In the genomic region with DNA sequence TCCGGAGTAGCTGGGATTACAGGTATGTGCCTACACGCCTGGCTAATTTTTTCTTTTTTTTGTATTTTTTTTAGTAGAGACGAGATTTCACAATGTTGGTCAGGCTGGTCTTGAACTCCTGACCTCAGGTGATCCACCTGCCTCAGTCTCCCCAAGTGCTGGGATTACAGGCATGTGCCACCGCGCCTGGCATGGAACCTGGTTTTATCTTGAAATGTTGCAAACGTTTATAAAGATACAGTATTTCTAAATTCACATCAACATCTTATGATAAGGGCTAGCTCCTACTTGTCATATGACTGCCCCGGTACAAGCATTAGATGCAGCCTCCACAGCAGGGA, we compare ENCODE assay signal across 9 cellular contexts. TPM values are rescaled to one million over a fixed set of nuclear protein-coding genes. Genes with fewer than 3 reads are reported as not detected.
DNase-seq lines count a peak whose midpoint lies in the region; ATAC-seq, FAIRE-seq and TF ChIP-seq lines count a peak whose summit lies in the region.
"Had no signal": no experiment of that assay in that cellular context is flagged by ENCODE, and none has a peak within 500 bp of the region (broad histone marks: within the 10 kb centered on the region; RNA-seq: fewer than 3 reads in every experiment).

No MANE protein-coding gene starts in this region.

- no peak for FAIRE-seq in A549 (lab: Jason Lieb, UNC)

- H3K4me3 ChIP-seq in A549, result peak overlapping the region; percentile 78
- peak overlapping the region; percentile 85 to 96 (median 87) for H3K4me3 ChIP-seq in mammary epithelial cell (replicated peaks in 1 of 3; ENCODE audit: insufficient read depth in 1 of 3, low read depth in 2 of 3, low read length in 3 of 3)
- H3K4me3 ChIP-seq in muscle layer of colon (ENCODE audit: low read depth in 1 of 2, low read length in 2 of 2), result peak overlapping the region in 1 of 2 donors; percentile 98

- no peak for TF ChIP-seq POLR2A in A549 (IDR thresholded peaks at IDR 0.05; ENCODE audit: low read length)

- peak overlapping the region; percentile 91 for H2AFZ ChIP-seq in mammary epithelial cell (ENCODE audit: low read depth, low read length)

- ATAC-seq in A549 (0 out of 6 replicates have a peak, but pooled peaks of 1 of the 2 experiments have one; percentile 8), HG03025 (IDR thresholded peaks at IDR 0.05; ENCODE audit: low FRiP score, unreplicated experiment) (no peak), HG03520 (IDR thresholded peaks at IDR 0.05; ENCODE audit: unreplicated experiment) (no peak)

- peaks cover 36% of the 10 kb centered on the region for H3K79me2 ChIP-seq in mammary epithelial cell (ENCODE audit: insufficient read depth, low read length)

- WGBS in A549 (ENCODE audit: missing lambda C conversion rate), result 25% methylated on average over 7 of the region's 7 CpGs
- WGBS in mammary epithelial cell (ENCODE audit: low coverage, missing lambda C conversion rate), result 18% methylated on average over 7 of the region's 7 CpGs

- TF ChIP-seq CTCF in A549 (IDR thresholded peaks at IDR 0.05) (no peak), mammary epithelial cell (conservative IDR thresholded peaks at IDR 0.05 in 1 of 2, IDR thresholded peaks at IDR 0.05 in 1 of 2; ENCODE audit: extremely low read depth in 1 of 2, insufficient read depth in 1 of 2, low read depth in 1 of 2, low read length in 2 of 2) (no peak), GM13977 (IDR thresholded peaks at IDR 0.05; ENCODE audit: extremely low read depth, insufficient read depth, missing control alignments) (no peak)

- DNase-seq in A549 (ENCODE audit: low read depth in 1 of 2, low spot score in 1 of 2), result no peak
- peak; percentile 34 for DNase-seq in HPDE6-E6E7 (ENCODE audit: extremely low spot score)
- no peak for DNase-seq in mammary epithelial cell
- no peak for DNase-seq in GM13977 (ENCODE audit: low spot score)
- DNase-seq in GM03348 (ENCODE audit: low spot score), result no peak
- DNase-seq: NCI-H446 treated with DMSO at 0.1 percent for 48 hours had no signal

- H3K4me1 ChIP-seq in A549, result peaks cover 21% of the 10 kb centered on the region; the same call in 2 of the 3 replicates
- peaks cover 15% of the 10 kb centered on the region for H3K4me1 ChIP-seq in mammary epithelial cell (ENCODE audit: insufficient read depth, low read length)
- peaks cover 25% of the 10 kb centered on the region for H3K4me1 ChIP-seq in muscle layer of colon (ENCODE audit: insufficient read depth, low read length)

- H3K4me2 ChIP-seq in A549, result peak overlapping the region; percentile 80
- peak overlapping the region; percentile 96 for H3K4me2 ChIP-seq in mammary epithelial cell (ENCODE audit: insufficient read depth, low read depth, low read length)

- H3K9ac ChIP-seq in mammary epithelial cell (ENCODE audit: insufficient read depth, low read length) (peak overlapping the region; percentile 95), muscle layer of colon (ENCODE audit: low read length) (peak overlapping the region; percentile 83)

- no peak for TF ChIP-seq RAD21 in A549 (conservative IDR thresholded peaks at IDR 0.05 in 1 of 2, IDR thresholded peaks at IDR 0.05 in 1 of 2)

- H3K9me3 ChIP-seq in A549 (no peaks in the 10 kb centered on the region), mammary epithelial cell (replicated peaks; ENCODE audit: insufficient read depth, low read length) (no peaks in the 10 kb centered on the region), muscle layer of colon (ENCODE audit: low read length) (no peaks in the 10 kb centered on the region)

- CTCF ChIA-PET in A549 (lab: Yijun Ruan, JAX), result interaction anchor here (0.6 to 9.5 kb wide), 4 partner anchors 10 to 1917 kb away, joined by 3 to 71 read pairs (median 5); a partner anchor contains a TSS
- CTCF ChIA-PET in mammary epithelial cell (lab: Charles Lee; ENCODE audit: low non-redundant PET), result no interaction called here

- dilution Hi-C loops in mammary epithelial cell (cut with HindIII; ENCODE audit: low sequenced_read_pairs), result no loop called here

- peak overlapping the region; percentile 92 to 96 for H3K27ac ChIP-seq in A549
- peak overlapping the region; percentile 87 for H3K27ac ChIP-seq in mammary epithelial cell (ENCODE audit: insufficient read depth, low read depth, low read length)
- peak overlapping the region; percentile 97 for H3K27ac ChIP-seq in muscle layer of colon (ENCODE audit: low read depth, low read length)

- in situ Hi-C loops in mammary epithelial cell (cut with MboI; ENCODE audit: low sequenced_read_pairs in 2 of 2) (no loop called here), GM13977 (cut with MboI; ENCODE audit: low pct_unique_long_range_greater_than_20kb, low sequenced_read_pairs, unreplicated experiment) (no loop called here)

- H4K20me1 ChIP-seq in mammary epithelial cell (ENCODE audit: insufficient read depth, low read length), result no peaks in the 10 kb centered on the region

- TF ChIP-seq EP300 in A549 (IDR thresholded peaks at IDR 0.05), result no peak

- POLR2A ChIA-PET in A549 (lab: Yijun Ruan, JAX), result interaction anchor here (1.1 to 3.1 kb wide), 5 partner anchors 10 to 200 kb away, joined by 3 to 18 read pairs (median 4); a partner anchor contains a TSS

- H3K36me3 ChIP-seq in mammary epithelial cell (ENCODE audit: insufficient read depth, low read length) (peaks cover 5% of the 10 kb centered on the region), muscle layer of colon (ENCODE audit: insufficient read depth, low read length) (no peaks in the 10 kb centered on the region)

- BruUV-seq in mammary epithelial cell (replicated peaks; lab: Mats Ljungman, UMichigan), result no TSS peak

- intact Hi-C loops in mammary epithelial cell (cut with micrococcal nuclease), result no loop called here

- no peaks in the 10 kb centered on the region for H3K27me3 ChIP-seq in mammary epithelial cell (ENCODE audit: insufficient read depth, low read length)
- H3K27me3 ChIP-seq in muscle layer of colon (ENCODE audit: control insufficient read depth in 1 of 2, insufficient read depth in 2 of 2, low read length in 2 of 2), result no peaks in the 10 kb centered on the region

TF ChIP-seq in A549, 52 proteins besides CTCF, POLR2A, EP300 and RAD21:
- no peak for TF ChIP-seq TP53 (CRISPR knock-in tag; IDR thresholded peaks at IDR 0.05)
- no peak for TF ChIP-seq HOXB13 (CRISPR knock-in tag; IDR thresholded peaks at IDR 0.05; ENCODE audit: low read depth)
- TF ChIP-seq, protein P1, sequence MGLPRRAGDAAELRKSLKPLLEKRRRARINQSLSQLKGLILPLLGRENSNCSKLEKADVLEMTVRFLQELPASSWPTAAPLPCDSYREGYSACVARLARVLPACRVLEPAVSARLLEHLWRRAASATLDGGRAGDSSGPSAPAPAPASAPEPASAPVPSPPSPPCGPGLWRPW (IDR thresholded peaks at IDR 0.05), result no peak
- TF ChIP-seq CBX8 (IDR thresholded peaks at IDR 0.05), result no peak
- TF ChIP-seq JUNB (IDR thresholded peaks at IDR 0.05), result no peak
- no peak for TF ChIP-seq CBX2 (IDR thresholded peaks at IDR 0.05; ENCODE audit: borderline replicate concordance, low read depth)
- TF ChIP-seq PHF8 (IDR thresholded peaks at IDR 0.05; ENCODE audit: borderline replicate concordance, low read depth), result no peak
- TF ChIP-seq MAFK (IDR thresholded peaks at IDR 0.05; ENCODE audit: partially characterized antibody), result no peak
- TF ChIP-seq, protein P2, sequence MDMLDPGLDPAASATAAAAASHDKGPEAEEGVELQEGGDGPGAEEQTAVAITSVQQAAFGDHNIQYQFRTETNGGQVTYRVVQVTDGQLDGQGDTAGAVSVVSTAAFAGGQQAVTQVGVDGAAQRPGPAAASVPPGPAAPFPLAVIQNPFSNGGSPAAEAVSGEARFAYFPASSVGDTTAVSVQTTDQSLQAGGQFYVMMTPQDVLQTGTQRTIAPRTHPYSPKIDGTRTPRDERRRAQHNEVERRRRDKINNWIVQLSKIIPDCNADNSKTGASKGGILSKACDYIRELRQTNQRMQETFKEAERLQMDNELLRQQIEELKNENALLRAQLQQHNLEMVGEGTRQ (IDR thresholded peaks at IDR 0.05), result no peak
TF ChIP-seq in A549: peak in this region for 0.

RNA-seq across cellular contexts. Expression of a gene that starts 1.5 kb away (rescaled TPM):
- 290 and 297 TPM in 2 replicates for polyA plus RNA-seq in A549 (2011; rRNA removed)
- 112 and 121 TPM in 2 replicates for polyA plus RNA-seq in A549 (2012; cell fraction: cytosol; rRNA removed)
- polyA plus RNA-seq in A549 (2012; cell fraction: nucleus; rRNA removed), result 118 and 185 TPM in 2 replicates
- 178 to 184 TPM (median 183 TPM) in 3 replicates for polyA plus RNA-seq in A549 (2017; fragmentation: RNase III; extraction: RNeasy Plus Mini Kit Qiagen cat#74134 plus additional on column Dnase treatment)
- 182 and 221 TPM in 2 replicates for polyA minus RNA-seq in A549 (2011; rRNA and poly(A)+ RNA removed)
- 100 to 1,000 TPM; 123 to 203 TPM for total RNA-seq in mammary epithelial cell
- 134 TPM for polyA plus RNA-seq in mammary epithelial cell
- polyA minus RNA-seq in mammary epithelial cell, result 98.4 TPM

RNA-seq across cellular contexts. Expression of a gene that starts 9.9 kb away (rescaled TPM):
- polyA plus RNA-seq in A549 (2011; rRNA removed) (3.6 and 4.5 TPM in 2 replicates), A549 (2017; fragmentation: RNase III; extraction: RNeasy Plus Mini Kit Qiagen cat#74134 plus additional on column Dnase treatment) (2.7 to 3.8 TPM (median 3.4 TPM) in 3 replicates), mammary epithelial cell (3.0 TPM)
- 4.0 and 4.3 TPM in 2 replicates for polyA plus RNA-seq in A549 (2012; cell fraction: cytosol; rRNA removed)
- polyA plus RNA-seq in A549 (2012; cell fraction: nucleus; rRNA removed), result 5.2 and 6.0 TPM in 2 replicates
- 3.5 and 5.4 TPM in 2 replicates for polyA minus RNA-seq in A549 (2011; rRNA and poly(A)+ RNA removed)
- 1 to 10 TPM; 5.6 to 6.2 TPM for total RNA-seq in mammary epithelial cell
- not detected for polyA minus RNA-seq in mammary epithelial cell

RNA-seq across cellular contexts. Expression of a gene that starts 48.1 kb away (rescaled TPM):
- 16.9 and 18.2 TPM in 2 replicates for polyA plus RNA-seq in A549 (2011; rRNA removed)
- 7.9 and 10.5 TPM in 2 replicates for polyA plus RNA-seq in A549 (2012; cell fraction: cytosol; rRNA removed)
- polyA plus RNA-seq in A549 (2012; cell fraction: nucleus; rRNA removed), result 11.3 and 13.5 TPM in 2 replicates
- 16.2 to 17.7 TPM (median 17.4 TPM) in 3 replicates for polyA plus RNA-seq in A549 (2017; fragmentation: RNase III; extraction: RNeasy Plus Mini Kit Qiagen cat#74134 plus additional on column Dnase treatment)
- 20.2 and 20.8 TPM in 2 replicates for polyA minus RNA-seq in A549 (2011; rRNA and poly(A)+ RNA removed)
- 10 to 100 TPM; 15.5 to 16.7 TPM for total RNA-seq in mammary epithelial cell
- polyA plus RNA-seq in mammary epithelial cell, result 10.4 TPM
- 15.9 TPM for polyA minus RNA-seq in mammary epithelial cell
